ENCODE assay signal across 8 cellular contexts in the genomic region with DNA sequence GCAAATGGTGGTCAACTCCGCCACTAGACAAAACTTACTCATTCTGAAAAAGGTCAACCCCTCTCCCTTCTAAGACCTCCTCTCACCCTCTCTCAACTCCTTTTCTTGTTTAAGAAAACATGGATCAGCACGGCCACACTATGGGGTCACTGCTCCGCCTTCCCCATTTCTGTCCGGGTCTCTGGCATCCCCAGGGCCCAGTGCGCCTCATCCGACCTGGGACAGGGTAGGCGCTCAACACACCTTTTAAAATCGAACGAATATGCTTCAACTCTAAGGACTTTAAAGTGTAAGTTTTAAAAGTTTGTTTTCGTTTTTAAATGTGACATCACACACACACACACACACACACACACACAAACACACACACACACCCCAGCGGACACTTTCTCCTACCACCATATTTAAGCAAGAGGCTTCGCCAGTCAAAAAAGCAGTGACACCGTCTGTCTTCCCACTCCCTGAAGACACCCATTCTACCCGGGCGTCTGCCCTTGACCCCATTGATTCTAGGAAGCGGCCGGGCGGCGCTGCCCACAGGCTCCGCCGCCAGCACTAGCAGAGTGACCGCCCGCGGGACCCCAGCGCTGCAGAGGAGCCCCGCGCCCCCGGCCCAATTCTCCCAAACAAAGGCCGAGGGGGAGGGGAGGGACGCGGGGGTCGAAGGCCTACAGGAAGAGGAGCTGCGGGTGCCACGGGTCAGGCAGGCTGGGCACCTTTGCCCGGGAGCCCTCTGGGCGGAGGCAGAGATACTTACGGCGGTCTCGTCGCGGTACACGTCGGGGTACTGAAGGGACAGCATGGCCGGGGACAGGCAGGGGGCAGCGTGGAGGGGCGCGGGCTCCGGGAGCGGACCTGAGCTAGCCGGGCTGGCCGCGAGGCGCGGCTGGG. TPM values are rescaled to one million over a fixed set of nuclear protein-coding genes. Genes with fewer than 3 reads are reported as not detected.
DNase-seq lines count a peak whose midpoint lies in the region; ATAC-seq and TF ChIP-seq lines count a peak whose summit lies in the region.

No MANE protein-coding gene starts in this region.

- TF ChIP-seq CTCF in AG10803 (conservative IDR thresholded peaks at IDR 0.05; ENCODE audit: low read length): no peak

- H3K36me3 Mint-ChIP-seq in activated naive CD4-positive, alpha-beta T cell treated with anti-CD3 and anti-CD28 coated beads, Interleukin-2, amount 50 U/mL, for 72 hours: peaks cover 6% of the 10 kb centered on the region in 2 donors

- intact Hi-C loops in cardiac septum (cut with DNase I): loop anchor here (2.0 to 5.0 kb wide), 4 partner anchors 40 to 315 kb away; a partner anchor contains a TSS

- ATAC-seq in GM18867 (IDR thresholded peaks at IDR 0.05; ENCODE audit: unreplicated experiment): peak; percentile 48
- ATAC-seq in HG03097 (IDR thresholded peaks at IDR 0.05; ENCODE audit: low FRiP score, unreplicated experiment): peak; percentile 2
- peak; percentile 30 to 58 for ATAC-seq in activated naive CD4-positive, alpha-beta T cell treated with anti-CD3 and anti-CD28 coated beads, Interleukin-2, amount 50 U/mL, for 72 hours
- no peak for ATAC-seq in HG02970 (IDR thresholded peaks at IDR 0.05; ENCODE audit: low FRiP score, unreplicated experiment)

- H3K4me3 ChIP-seq in AG10803 (ENCODE audit: low read length): peak overlapping the region; percentile 91

- H3K27ac Mint-ChIP-seq in activated naive CD4-positive, alpha-beta T cell treated with anti-CD3 and anti-CD28 coated beads, Interleukin-2, amount 50 U/mL, for 72 hours: peak overlapping the region; percentile 85 to 87

- no peaks in the 10 kb centered on the region for H3K9me3 Mint-ChIP-seq in activated naive CD4-positive, alpha-beta T cell treated with anti-CD3 and anti-CD28 coated beads, Interleukin-2, amount 50 U/mL, for 72 hours

- DNase-seq in AG10803 (ENCODE audit: low read depth) (peak; percentile 52), NCI-H69 (lab: John Stamatoyannopoulos, UW) (peak; percentile 76), cardiac septum (ENCODE audit: low spot score) (peak; percentile 81), renal cortical epithelial cell (ENCODE audit: low read depth) (peak; percentile 4)
- DNase-seq in activated naive CD4-positive, alpha-beta T cell treated with anti-CD3 and anti-CD28 coated beads, Interleukin-2, amount 50 U/mL, for 72 hours (ENCODE audit: low spot score in 2 of 2): peak; percentile 20 to 72

RNA-seq across cellular contexts. Expression of a gene that starts 0.5 kb away (rescaled TPM):
- total RNA-seq in activated naive CD4-positive, alpha-beta T cell treated with anti-CD3 and anti-CD28 coated beads, Interleukin-2, amount 50 U/mL, for 72 hours: 10 to 100 TPM; 19.2 to 45.6 TPM
- 26.2 TPM for total RNA-seq in cardiac septum
- total RNA-seq in renal cortical epithelial cell: 15.3 and 38.4 TPM in 2 replicates

Comparison
In these comparisons a context has a peak if more than half of its experiments do, and no peak if none do; other contexts are left out.
1. DNase-seq: peak in every context shown above with its lines; median percentile 81 in cardiac septum; 76 in NCI-H69; 52 in AG10803; 46 in activated naive CD4-positive, alpha-beta T cell treated with anti-CD3 and anti-CD28 coated beads, Interleukin-2, amount 50 U/mL, for 72 hours; 4 in renal cortical epithelial cell.